ENCODE assay signal across 18 cellular contexts in the genomic region with DNA sequence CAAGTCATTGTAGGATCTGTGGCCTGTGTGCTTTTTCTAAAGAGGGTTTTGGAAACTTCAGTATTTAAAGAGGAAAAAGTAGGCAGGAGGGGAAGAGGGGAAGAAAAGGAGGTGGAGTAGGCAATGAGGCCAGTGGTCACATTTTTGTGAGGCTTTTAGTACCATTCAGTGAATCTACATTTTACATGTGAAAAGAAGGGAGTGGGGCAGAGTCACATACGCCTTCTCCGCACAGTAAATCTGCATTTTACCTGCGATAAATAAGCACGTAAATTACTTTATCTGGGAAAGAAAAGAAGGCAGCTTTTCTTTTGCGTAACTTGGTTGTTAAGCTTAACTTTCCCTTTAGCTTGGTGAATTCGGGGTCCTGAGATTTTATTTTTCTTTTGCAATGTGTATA. TPM values are rescaled to one million over a fixed set of nuclear protein-coding genes. Genes with fewer than 3 reads are reported as not detected.
"Had no signal": no experiment of that assay in that cellular context is flagged by ENCODE, and none has a peak within 500 bp of the region (broad histone marks: within the 10 kb centered on the region; RNA-seq: fewer than 3 reads in every experiment).

No MANE protein-coding gene starts in this region.

- H3K4me3 Mint-ChIP-seq: activated T-helper 1 cell treated with anti-CD3 and anti-CD28 coated beads, Interleukin-12 subunit alpha, Interleukin-12 subunit beta, Interleukin-2, Interleukin-4 antibody, amounts not matched to agents 30 ng/mL and 10 ng/mL and 1 ng/mL, durations not matched to agents 14 hours and 24 hours and 36 hours had no signal

- H3K36me3 ChIP-seq: adrenal gland, cardiac muscle cell, thyroid gland had no signal

- H3K27me3 Mint-ChIP-seq: naive thymus-derived CD8-positive, alpha-beta T cell had no signal

- H3K9me3 ChIP-seq: adrenal gland, left ventricle myocardium inferior, mucosa of descending colon, thyroid gland had no signal

- H3K27me3 ChIP-seq: adrenal gland, cardiac muscle cell, hepatocyte, thyroid gland had no signal

- DNase-seq: activated CD4-positive, alpha-beta T cell treated with anti-CD3 and anti-CD28 coated beads for 48 hours; activated CD8-positive, alpha-beta memory T cell treated with anti-CD3 and anti-CD28 coated beads, Interleukin-2, amount 50 U/mL, for 48 hours; activated naive CD4-positive, alpha-beta T cell treated with Interleukin-2 at 50 U/mL for 16 hours; adrenal gland; left ventricle myocardium inferior; mucosa of descending colon; naive thymus-derived CD8-positive, alpha-beta T cell; occipital lobe; T-helper 2 cell; thyroid gland had no signal

- H3K27ac ChIP-seq: adrenal gland, cardiac muscle cell, hepatocyte, left ventricle myocardium inferior, thyroid gland had no signal

- H3K9me3 Mint-ChIP-seq: activated T-helper 1 cell treated with anti-CD3 and anti-CD28 coated beads, Interleukin-12 subunit alpha, Interleukin-12 subunit beta, Interleukin-2, Interleukin-4 antibody, amounts not matched to agents 30 ng/mL and 10 ng/mL and 1 ng/mL, durations not matched to agents 14 hours and 24 hours and 36 hours; naive thymus-derived CD8-positive, alpha-beta T cell; stimulated activated effector memory CD8-positive, alpha-beta T cell treated with anti-CD3 and anti-CD28 coated beads, Interleukin-12 subunit alpha, Interleukin-12 subunit beta, amount 100 ng/mL, for 72 hours had no signal

- H2AFZ ChIP-seq: hepatocyte had no signal

- H3K4me2 ChIP-seq: hepatocyte had no signal

- ATAC-seq: esophagus mucosa; mucosa of descending colon; naive thymus-derived CD8-positive, alpha-beta T cell; stimulated activated effector memory CD8-positive, alpha-beta T cell treated with anti-CD3 and anti-CD28 coated beads, Interleukin-12 subunit alpha, Interleukin-12 subunit beta, amount 100 ng/mL, for 72 hours had no signal

- H3K4me3 ChIP-seq: adrenal gland, cardiac muscle cell, hepatocyte, left ventricle myocardium inferior, mucosa of descending colon, thyroid gland had no signal

RNA-seq across cellular contexts. Expression of a gene that starts 59.5 kb away (rescaled TPM):
- total RNA-seq: activated T-helper 1 cell treated with anti-CD3 and anti-CD28 coated beads, Interleukin-12 subunit alpha, Interleukin-12 subunit beta, Interleukin-2, Interleukin-4 antibody, amounts not matched to agents 30 ng/mL and 10 ng/mL and 1 ng/mL, durations not matched to agents 14 hours and 24 hours and 36 hours; adrenal gland; cardiac muscle cell; esophagus mucosa; hepatocyte; kidney epithelial cell; left ventricle myocardium inferior; mucosa of descending colon; naive thymus-derived CD8-positive, alpha-beta T cell; occipital lobe; posterior vena cava; thyroid gland; urinary bladder had no signal
- polyA plus RNA-seq: adrenal gland; cardiac muscle cell; hepatocyte; naive thymus-derived CD8-positive, alpha-beta T cell; urinary bladder had no signal
